Comparison of ENCODE assay signal across 1 cellular context in the genomic region with DNA sequence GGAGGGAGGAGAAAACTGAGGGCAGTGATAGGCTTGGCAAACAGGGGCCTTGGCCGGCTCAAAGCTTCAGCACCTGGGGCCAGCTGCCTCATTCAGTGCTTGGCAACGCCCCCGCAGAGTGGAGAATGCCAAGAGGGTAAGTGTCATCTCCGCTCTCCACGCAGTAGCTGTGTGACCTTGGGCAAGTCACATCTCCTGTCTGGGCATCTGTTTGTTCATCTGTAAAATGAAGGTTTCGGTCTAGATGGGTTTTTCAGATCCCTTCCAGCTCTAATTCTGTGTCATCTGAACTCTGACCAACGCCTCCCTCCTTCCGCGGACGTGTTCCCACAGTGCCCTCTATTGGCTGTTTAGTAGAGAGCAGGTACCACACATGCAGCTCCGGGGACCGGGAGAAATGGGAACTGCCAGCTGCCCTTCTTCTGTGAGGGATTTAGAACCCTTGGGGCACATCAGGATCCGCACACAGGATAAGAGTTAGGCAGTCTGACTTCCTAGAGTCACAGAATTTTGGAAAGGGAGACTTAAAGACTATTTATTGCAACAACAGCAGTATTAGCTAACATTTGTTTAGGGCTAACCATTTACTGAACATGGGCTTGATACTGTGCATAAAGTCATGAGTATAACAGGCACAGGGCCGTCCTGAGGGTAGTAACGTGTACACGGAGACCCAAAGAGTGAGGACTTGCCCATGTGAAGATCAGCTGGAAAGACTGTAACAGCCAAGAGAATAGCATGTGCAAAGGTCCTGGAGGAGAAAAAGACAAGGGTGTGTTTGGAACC.
A peak's percentile ranks its signal among the peaks of the same experiment; 100 is the strongest.
TF ChIP-seq lines count a peak whose summit lies in the region.

No MANE protein-coding gene starts in this region.

TF ChIP-seq in HepG2, 621 proteins besides CTCF, POLR2A, EP300 and RAD21 (continued from another document):
- TF ChIP-seq, protein P1, sequence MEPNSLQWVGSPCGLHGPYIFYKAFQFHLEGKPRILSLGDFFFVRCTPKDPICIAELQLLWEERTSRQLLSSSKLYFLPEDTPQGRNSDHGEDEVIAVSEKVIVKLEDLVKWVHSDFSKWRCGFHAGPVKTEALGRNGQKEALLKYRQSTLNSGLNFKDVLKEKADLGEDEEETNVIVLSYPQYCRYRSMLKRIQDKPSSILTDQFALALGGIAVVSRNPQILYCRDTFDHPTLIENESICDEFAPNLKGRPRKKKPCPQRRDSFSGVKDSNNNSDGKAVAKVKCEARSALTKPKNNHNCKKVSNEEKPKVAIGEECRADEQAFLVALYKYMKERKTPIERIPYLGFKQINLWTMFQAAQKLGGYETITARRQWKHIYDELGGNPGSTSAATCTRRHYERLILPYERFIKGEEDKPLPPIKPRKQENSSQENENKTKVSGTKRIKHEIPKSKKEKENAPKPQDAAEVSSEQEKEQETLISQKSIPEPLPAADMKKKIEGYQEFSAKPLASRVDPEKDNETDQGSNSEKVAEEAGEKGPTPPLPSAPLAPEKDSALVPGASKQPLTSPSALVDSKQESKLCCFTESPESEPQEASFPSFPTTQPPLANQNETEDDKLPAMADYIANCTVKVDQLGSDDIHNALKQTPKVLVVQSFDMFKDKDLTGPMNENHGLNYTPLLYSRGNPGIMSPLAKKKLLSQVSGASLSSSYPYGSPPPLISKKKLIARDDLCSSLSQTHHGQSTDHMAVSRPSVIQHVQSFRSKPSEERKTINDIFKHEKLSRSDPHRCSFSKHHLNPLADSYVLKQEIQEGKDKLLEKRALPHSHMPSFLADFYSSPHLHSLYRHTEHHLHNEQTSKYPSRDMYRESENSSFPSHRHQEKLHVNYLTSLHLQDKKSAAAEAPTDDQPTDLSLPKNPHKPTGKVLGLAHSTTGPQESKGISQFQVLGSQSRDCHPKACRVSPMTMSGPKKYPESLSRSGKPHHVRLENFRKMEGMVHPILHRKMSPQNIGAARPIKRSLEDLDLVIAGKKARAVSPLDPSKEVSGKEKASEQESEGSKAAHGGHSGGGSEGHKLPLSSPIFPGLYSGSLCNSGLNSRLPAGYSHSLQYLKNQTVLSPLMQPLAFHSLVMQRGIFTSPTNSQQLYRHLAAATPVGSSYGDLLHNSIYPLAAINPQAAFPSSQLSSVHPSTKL (CRISPR knock-in tag; IDR thresholded peaks at IDR 0.05) = peak; percentile 35; the same call in 1 of the 2 replicates
- TF ChIP-seq ZNF652 (CRISPR knock-in tag; IDR thresholded peaks at IDR 0.05; ENCODE audit: borderline replicate concordance, low read depth) (no peak), ZNF615 (CRISPR knock-in tag; IDR thresholded peaks at IDR 0.05; ENCODE audit: borderline replicate concordance) (no peak), JUND (CRISPR knock-in tag; IDR thresholded peaks at IDR 0.05) (no peak), ZNF33B (CRISPR knock-in tag; IDR thresholded peaks at IDR 0.05) (no peak), RELA (CRISPR knock-in tag; IDR thresholded peaks at IDR 0.05) (no peak), ZNF446 (CRISPR knock-in tag; IDR thresholded peaks at IDR 0.05) (peak; percentile 52; the same call in 1 of the 2 replicates), ZNF557 (CRISPR knock-in tag; IDR thresholded peaks at IDR 0.05) (no peak), TCF7 (IDR thresholded peaks at IDR 0.05; ENCODE audit: low read depth) (no peak), AHR (CRISPR knock-in tag; IDR thresholded peaks at IDR 0.05) (0 out of 2 replicates have a peak, but pooled peaks have one; percentile 74), HNF4A (CRISPR knock-in tag; IDR thresholded peaks at IDR 0.05) (peak; percentile 52; the same call in 1 of the 2 replicates), KDM5B (CRISPR knock-in tag; IDR thresholded peaks at IDR 0.05; ENCODE audit: borderline replicate concordance) (no peak), NCOA5 (CRISPR knock-in tag; IDR thresholded peaks at IDR 0.05) (no peak), ZNF746 (CRISPR knock-in tag; IDR thresholded peaks at IDR 0.05) (no peak), ZMAT3 (CRISPR knock-in tag; conservative IDR thresholded peaks at IDR 0.05) (no peak), YEATS4 (CRISPR knock-in tag; IDR thresholded peaks at IDR 0.05; ENCODE audit: borderline replicate concordance) (no peak), ZNF850 (CRISPR knock-in tag; conservative IDR thresholded peaks at IDR 0.05) (no peak), PHF5A (CRISPR knock-in tag; IDR thresholded peaks at IDR 0.05; ENCODE audit: low read depth, unreplicated experiment) (no peak), ZNF609 (CRISPR knock-in tag; IDR thresholded peaks at IDR 0.05; ENCODE audit: borderline replicate concordance) (peak; percentile 31; the same call in 1 of the 2 replicates), SMAD3 (CRISPR knock-in tag; IDR thresholded peaks at IDR 0.05) (0 out of 2 replicates have a peak, but pooled peaks have one; percentile 33), MLLT10 (CRISPR knock-in tag; IDR thresholded peaks at IDR 0.05) (no peak), ZMYM3 (CRISPR knock-in tag; IDR thresholded peaks at IDR 0.05) (0 out of 2 replicates have a peak, but pooled peaks have one; percentile 38), ELF4 (CRISPR knock-in tag; IDR thresholded peaks at IDR 0.05; ENCODE audit: borderline replicate concordance) (no peak), ZNF670 (CRISPR knock-in tag; IDR thresholded peaks at IDR 0.05; ENCODE audit: borderline replicate concordance) (no peak), DNMT1 (CRISPR knock-in tag; IDR thresholded peaks at IDR 0.05) (0 out of 2 replicates have a peak, but pooled peaks have one; percentile 51), TFDP1 (CRISPR knock-in tag; IDR thresholded peaks at IDR 0.05; ENCODE audit: borderline replicate concordance) (no peak), ZNF773 (CRISPR knock-in tag; IDR thresholded peaks at IDR 0.05; ENCODE audit: borderline replicate concordance) (no peak), CENPT (CRISPR knock-in tag; IDR thresholded peaks at IDR 0.05; ENCODE audit: low read depth) (no peak), BCL6 (CRISPR knock-in tag; IDR thresholded peaks at IDR 0.05) (no peak), JARID2 (CRISPR knock-in tag; IDR thresholded peaks at IDR 0.05; ENCODE audit: insufficient replicate concordance) (no peak), TAF15 (IDR thresholded peaks at IDR 0.05; ENCODE audit: low read depth, low read length, poor library complexity, severe bottlenecking) (no peak), KLF6 (CRISPR knock-in tag; IDR thresholded peaks at IDR 0.05) (no peak), ZNF367 (CRISPR knock-in tag; IDR thresholded peaks at IDR 0.05; ENCODE audit: borderline replicate concordance) (no peak), ZNF788 (CRISPR knock-in tag; IDR thresholded peaks at IDR 0.05; ENCODE audit: borderline replicate concordance) (peak; percentile 68; the same call in 1 of the 2 replicates), NR2F1 (CRISPR knock-in tag; IDR thresholded peaks at IDR 0.05) (no peak)
- TF ChIP-seq, protein P2, sequence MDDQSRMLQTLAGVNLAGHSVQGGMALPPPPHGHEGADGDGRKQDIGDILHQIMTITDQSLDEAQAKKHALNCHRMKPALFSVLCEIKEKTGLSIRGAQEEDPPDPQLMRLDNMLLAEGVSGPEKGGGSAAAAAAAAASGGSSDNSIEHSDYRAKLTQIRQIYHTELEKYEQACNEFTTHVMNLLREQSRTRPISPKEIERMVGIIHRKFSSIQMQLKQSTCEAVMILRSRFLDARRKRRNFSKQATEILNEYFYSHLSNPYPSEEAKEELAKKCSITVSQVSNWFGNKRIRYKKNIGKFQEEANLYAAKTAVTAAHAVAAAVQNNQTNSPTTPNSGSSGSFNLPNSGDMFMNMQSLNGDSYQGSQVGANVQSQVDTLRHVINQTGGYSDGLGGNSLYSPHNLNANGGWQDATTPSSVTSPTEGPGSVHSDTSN (CRISPR knock-in tag; IDR thresholded peaks at IDR 0.05; ENCODE audit: borderline replicate concordance) = no peak
- TF ChIP-seq, protein P3, sequence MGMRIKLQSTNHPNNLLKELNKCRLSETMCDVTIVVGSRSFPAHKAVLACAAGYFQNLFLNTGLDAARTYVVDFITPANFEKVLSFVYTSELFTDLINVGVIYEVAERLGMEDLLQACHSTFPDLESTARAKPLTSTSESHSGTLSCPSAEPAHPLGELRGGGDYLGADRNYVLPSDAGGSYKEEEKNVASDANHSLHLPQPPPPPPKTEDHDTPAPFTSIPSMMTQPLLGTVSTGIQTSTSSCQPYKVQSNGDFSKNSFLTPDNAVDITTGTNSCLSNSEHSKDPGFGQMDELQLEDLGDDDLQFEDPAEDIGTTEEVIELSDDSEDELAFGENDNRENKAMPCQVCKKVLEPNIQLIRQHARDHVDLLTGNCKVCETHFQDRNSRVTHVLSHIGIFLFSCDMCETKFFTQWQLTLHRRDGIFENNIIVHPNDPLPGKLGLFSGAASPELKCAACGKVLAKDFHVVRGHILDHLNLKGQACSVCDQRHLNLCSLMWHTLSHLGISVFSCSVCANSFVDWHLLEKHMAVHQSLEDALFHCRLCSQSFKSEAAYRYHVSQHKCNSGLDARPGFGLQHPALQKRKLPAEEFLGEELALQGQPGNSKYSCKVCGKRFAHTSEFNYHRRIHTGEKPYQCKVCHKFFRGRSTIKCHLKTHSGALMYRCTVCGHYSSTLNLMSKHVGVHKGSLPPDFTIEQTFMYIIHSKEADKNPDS (CRISPR knock-in tag; IDR thresholded peaks at IDR 0.05) = no peak
- TF ChIP-seq, protein P4, sequence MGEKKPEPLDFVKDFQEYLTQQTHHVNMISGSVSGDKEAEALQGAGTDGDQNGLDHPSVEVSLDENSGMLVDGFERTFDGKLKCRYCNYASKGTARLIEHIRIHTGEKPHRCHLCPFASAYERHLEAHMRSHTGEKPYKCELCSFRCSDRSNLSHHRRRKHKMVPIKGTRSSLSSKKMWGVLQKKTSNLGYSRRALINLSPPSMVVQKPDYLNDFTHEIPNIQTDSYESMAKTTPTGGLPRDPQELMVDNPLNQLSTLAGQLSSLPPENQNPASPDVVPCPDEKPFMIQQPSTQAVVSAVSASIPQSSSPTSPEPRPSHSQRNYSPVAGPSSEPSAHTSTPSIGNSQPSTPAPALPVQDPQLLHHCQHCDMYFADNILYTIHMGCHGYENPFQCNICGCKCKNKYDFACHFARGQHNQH (CRISPR knock-in tag; IDR thresholded peaks at IDR 0.05) = 0 out of 2 replicates have a peak, but pooled peaks have one; percentile 27
